Comparison of ENCODE assay signal across 29 cellular contexts in genomic region chr17:34285304-34285792, GRCh38. TPM values are rescaled to one million over a fixed set of nuclear protein-coding genes. Genes with fewer than 3 reads are reported as not detected.
"Had no signal": no experiment of that assay in that cellular context is flagged by ENCODE, and none has a peak within 500 bp of the region (broad histone marks: within the 10 kb centered on the region; RNA-seq: fewer than 3 reads in every experiment).

Gene CCL11 (plus strand): TSS chr17:34285742. CDS start chr17:34285809, 67 bp downstream.

- H3K4me1 ChIP-seq: breast epithelium, prostate gland, thyroid gland, upper lobe of right lung had no signal

- H3K36me3 ChIP-seq: breast epithelium, gastrocnemius medialis, ovary, prostate gland, thyroid gland, upper lobe of right lung, WERI-Rb-1 had no signal

- H3K4me3 ChIP-seq: breast epithelium, gastrocnemius medialis, ovary, prostate gland, skin epidermis, thyroid gland, upper lobe of right lung had no signal

- H3K27ac Mint-ChIP-seq: activated naive CD8-positive, alpha-beta T cell treated with anti-CD3 and anti-CD28 coated beads for 36 hours; mesothelial cell of epicardium; natural killer cell; stimulated activated naive CD8-positive, alpha-beta T cell treated with anti-CD3 and anti-CD28 coated beads, Interleukin-15, Interleukin-2, amounts not matched to agents 100 ng/mL and 50 ng/mL, for 24 hours had no signal

- H3K36me3 Mint-ChIP-seq: activated naive CD8-positive, alpha-beta T cell treated with anti-CD3 and anti-CD28 coated beads for 36 hours; mesothelial cell of epicardium; natural killer cell had no signal

- H3K9me3 Mint-ChIP-seq: activated naive CD8-positive, alpha-beta T cell treated with anti-CD3 and anti-CD28 coated beads for 36 hours; activated T-cell treated with anti-CD3 and anti-CD28 coated beads, Interleukin-2, amount 50 U/mL, for 4 hours; mesothelial cell of epicardium; natural killer cell; stimulated activated naive CD8-positive, alpha-beta T cell treated with anti-CD3 and anti-CD28 coated beads, Interleukin-15, Interleukin-2, amounts not matched to agents 100 ng/mL and 50 ng/mL, for 24 hours had no signal

- H3K27ac ChIP-seq: breast epithelium, gastrocnemius medialis, ovary, prostate gland, skin epidermis, thyroid gland, upper lobe of right lung, WERI-Rb-1 had no signal

- ATAC-seq: activated T-cell treated with anti-CD3 and anti-CD28 coated beads, Interleukin-2, amount 50 U/mL, for 4 hours; gastrocnemius medialis; left lobe of liver; natural killer cell; upper lobe of right lung had no signal

- DNase-seq: activated CD4-positive, alpha-beta T cell treated with anti-CD3 and anti-CD28 coated beads, Interleukin-2, amount 50 U/mL, for 48 hours; activated CD8-positive, alpha-beta memory T cell treated with anti-CD3 and anti-CD28 coated beads, Interleukin-2, amount 50 U/mL, for 48 hours; activated naive CD4-positive, alpha-beta T cell treated with Interleukin-2 at 50 U/mL for 16 hours; activated naive CD8-positive, alpha-beta T cell treated with anti-CD3 and anti-CD28 coated beads for 36 hours; activated T-cell treated with anti-CD3 and anti-CD28 coated beads, Interleukin-2, amount 50 U/mL, for 4 hours; amniotic stem cell; cortex of kidney; effector memory CD4-positive, alpha-beta T cell; gastrocnemius medialis; head of caudate nucleus; natural killer cell; ovary; right cardiac atrium; SK-N-SH; stimulated activated CD4-positive, alpha-beta T cell treated with anti-CD3 and anti-CD28 coated beads, Interleukin-1b, Interleukin-23, amount 100 ng/mL, for 48 hours; substantia nigra; thyroid gland; upper lobe of right lung; WERI-Rb-1 had no signal

- H3K4me1 Mint-ChIP-seq: activated naive CD8-positive, alpha-beta T cell treated with anti-CD3 and anti-CD28 coated beads for 36 hours; mesothelial cell of epicardium; natural killer cell had no signal

- H3K27me3 ChIP-seq: breast epithelium, gastrocnemius medialis, ovary, thyroid gland, upper lobe of right lung had no signal

- H3K9me3 ChIP-seq: breast epithelium, gastrocnemius medialis, ovary, prostate gland, SK-N-SH, thyroid gland, upper lobe of right lung had no signal

- H3K4me3 Mint-ChIP-seq: activated naive CD8-positive, alpha-beta T cell treated with anti-CD3 and anti-CD28 coated beads for 36 hours; activated T-cell treated with anti-CD3 and anti-CD28 coated beads, Interleukin-2, amount 50 U/mL, for 4 hours; mesothelial cell of epicardium; natural killer cell; stimulated activated naive CD8-positive, alpha-beta T cell treated with anti-CD3 and anti-CD28 coated beads, Interleukin-15, Interleukin-2, amounts not matched to agents 100 ng/mL and 50 ng/mL, for 24 hours had no signal

RNA-seq across cellular contexts. Expression of gene CCL11, which starts in this region (rescaled TPM):
- total RNA-seq: activated CD8-positive, alpha-beta memory T cell treated with anti-CD3 and anti-CD28 coated beads for 36 hours; activated naive CD8-positive, alpha-beta T cell treated with anti-CD3 and anti-CD28 coated beads for 36 hours; activated T-cell treated with anti-CD3 and anti-CD28 coated beads, Interleukin-2, amount 50 U/mL, for 4 hours; gastrocnemius medialis; left lobe of liver; lung microvascular endothelial cell; mesothelial cell of epicardium; natural killer cell; ovary; T-helper 2 cell treated with Interferon-gamma antibody and Interleukin-4, amounts not matched to agents 100 ng/mL and 5 ng/mL, for 36 hours; thyroid gland had no signal
- polyA plus RNA-seq: keratinocyte, SK-N-SH had no signal
